Comparison of ENCODE assay signal across 8 cellular contexts in genomic region chr7:141073641-141074161, GRCh38. TPM values are rescaled to one million over a fixed set of nuclear protein-coding genes. Genes with fewer than 3 reads are reported as not detected.
A peak's percentile ranks its signal among the peaks of the same experiment; 100 is the strongest.
DNase-seq lines count a peak whose midpoint lies in the region; ATAC-seq and TF ChIP-seq lines count a peak whose summit lies in the region.

TSS of gene TMEM178B (plus strand) at chr7:141074064.

- ATAC-seq in WTC11, result peak; percentile 10
- ATAC-seq in HG03342 (IDR thresholded peaks at IDR 0.05; ENCODE audit: unreplicated experiment), result no peak
- no peak for ATAC-seq in HG03521 (IDR thresholded peaks at IDR 0.05; ENCODE audit: unreplicated experiment)
- ATAC-seq in HG02678 (IDR thresholded peaks at IDR 0.05; ENCODE audit: unreplicated experiment), result no peak

- H3K36me3 Mint-ChIP-seq in WTC11, result no peaks in the 10 kb centered on the region

- POLR2A ChIA-PET in WTC11 (lab: Charles Lee), result interaction anchor here (1.2 to 2.5 kb wide), 2 partner anchors 59 to 64 kb away, joined by 6 to 12 read pairs; partner anchors contain the start of gene MRPS33

- peaks cover 10% of the 10 kb centered on the region for H3K27me3 ChIP-seq in neuron (ENCODE audit: insufficient read depth, low read length)

- peaks cover 36% of the 10 kb centered on the region for H3K4me1 ChIP-seq in neuron (ENCODE audit: insufficient read depth, low read length)

- peaks cover 18% of the 10 kb centered on the region for H3K4me1 Mint-ChIP-seq in WTC11

- H2AFZ ChIP-seq in neuron (ENCODE audit: low read depth, low read length), result peak within 1 kb of the TSS; percentile 97

- CTCF ChIA-PET in WTC11 (lab: Charles Lee), result interaction anchor here (1.0 to 2.9 kb wide), 4 partner anchors 59 to 157 kb away, joined by 3 to 13 read pairs (median 10); partner anchors contain the start of gene MRPS33

- no peaks in the 10 kb centered on the region for H3K36me3 ChIP-seq in neuron (ENCODE audit: insufficient read depth, low read length)

- H3K4me3 ChIP-seq in fibroblast of villous mesenchyme (ENCODE audit: low read depth, low read length), result peak within 1 kb of the TSS; percentile 37
- peak within 1 kb of the TSS; percentile 97 for H3K4me3 ChIP-seq in neuron (ENCODE audit: low read length)

- peaks cover 28% of the 10 kb centered on the region for H3K27me3 Mint-ChIP-seq in WTC11 (ENCODE audit: low read depth)

- H3K4me3 Mint-ChIP-seq in WTC11, result peak within 1 kb of the TSS; percentile 88

- H3K27ac Mint-ChIP-seq in WTC11, result 0 out of 2 replicates have a peak within 1 kb of the TSS, but pooled peaks have one; percentile 44

- no peaks in the 10 kb centered on the region for H3K9me3 ChIP-seq in neuron (ENCODE audit: low read length)

- TF ChIP-seq CTCF in WTC11 (IDR thresholded peaks at IDR 0.05) (no peak), fibroblast of villous mesenchyme (IDR thresholded peaks at IDR 0.05; ENCODE audit: insufficient read depth, low read depth, low read length) (no peak)

- H3K9me3 Mint-ChIP-seq in WTC11, result no peaks in the 10 kb centered on the region

- peak; percentile 18 to 34 for DNase-seq in stimulated activated CD4-positive, alpha-beta T cell treated with anti-CD3 and anti-CD28 coated beads, Interleukin-2, amount 100 ng/mL, for 24 hours
- DNase-seq in stimulated activated CD4-positive, alpha-beta T cell treated with anti-CD3 and anti-CD28 coated beads, Interleukin-4, amount 100 ng/mL, for 24 hours, result no peak
- no peak for DNase-seq in WTC11 (ENCODE audit: low spot score)
- DNase-seq in fibroblast of villous mesenchyme (ENCODE audit: low read depth), result no peak

TF ChIP-seq in WTC11, 78 proteins besides CTCF, POLR2A, EP300 and RAD21 (continues in another document):
- TF ChIP-seq ZNF263 (CRISPR knock-in tag; IDR thresholded peaks at IDR 0.05; ENCODE audit: low read depth) (no peak), GTF2I (CRISPR knock-in tag; conservative IDR thresholded peaks at IDR 0.05) (no peak), MYBL2 (CRISPR knock-in tag; IDR thresholded peaks at IDR 0.05) (no peak), ZNF671 (CRISPR knock-in tag; IDR thresholded peaks at IDR 0.05) (no peak), PRRX2 (CRISPR knock-in tag; IDR thresholded peaks at IDR 0.05) (no peak), CBFB (CRISPR knock-in tag; IDR thresholded peaks at IDR 0.05; ENCODE audit: low read depth) (no peak), ETV6 (CRISPR knock-in tag; IDR thresholded peaks at IDR 0.05) (no peak), ATF2 (CRISPR knock-in tag; IDR thresholded peaks at IDR 0.05; ENCODE audit: borderline replicate concordance, low read depth) (no peak), AR (CRISPR knock-in tag; IDR thresholded peaks at IDR 0.05) (no peak), SMAD4 (CRISPR knock-in tag; IDR thresholded peaks at IDR 0.05) (no peak), ZBTB21 (CRISPR knock-in tag; IDR thresholded peaks at IDR 0.05; ENCODE audit: borderline replicate concordance) (no peak), ZNF317 (CRISPR knock-in tag; IDR thresholded peaks at IDR 0.05; ENCODE audit: borderline replicate concordance, low read depth) (0 out of 2 replicates have a peak, but pooled peaks have one; percentile 35), ZNF219 (CRISPR knock-in tag; IDR thresholded peaks at IDR 0.05; ENCODE audit: borderline replicate concordance) (no peak), IRF2 (CRISPR knock-in tag; IDR thresholded peaks at IDR 0.05; ENCODE audit: borderline replicate concordance, low read depth) (no peak), NFE2L1 (CRISPR knock-in tag; IDR thresholded peaks at IDR 0.05) (no peak), E2F5 (CRISPR knock-in tag; IDR thresholded peaks at IDR 0.05) (0 out of 2 replicates have a peak, but pooled peaks have one; percentile 26), TP53 (CRISPR knock-in tag; IDR thresholded peaks at IDR 0.05) (no peak), JAZF1 (CRISPR knock-in tag; IDR thresholded peaks at IDR 0.05) (no peak), USF1 (CRISPR knock-in tag; IDR thresholded peaks at IDR 0.05) (no peak), ZNF232 (CRISPR knock-in tag; IDR thresholded peaks at IDR 0.05) (0 out of 2 replicates have a peak, but pooled peaks have one; percentile 17), ZNF138 (CRISPR knock-in tag; conservative IDR thresholded peaks at IDR 0.05) (no peak)
- TF ChIP-seq, protein P1, sequence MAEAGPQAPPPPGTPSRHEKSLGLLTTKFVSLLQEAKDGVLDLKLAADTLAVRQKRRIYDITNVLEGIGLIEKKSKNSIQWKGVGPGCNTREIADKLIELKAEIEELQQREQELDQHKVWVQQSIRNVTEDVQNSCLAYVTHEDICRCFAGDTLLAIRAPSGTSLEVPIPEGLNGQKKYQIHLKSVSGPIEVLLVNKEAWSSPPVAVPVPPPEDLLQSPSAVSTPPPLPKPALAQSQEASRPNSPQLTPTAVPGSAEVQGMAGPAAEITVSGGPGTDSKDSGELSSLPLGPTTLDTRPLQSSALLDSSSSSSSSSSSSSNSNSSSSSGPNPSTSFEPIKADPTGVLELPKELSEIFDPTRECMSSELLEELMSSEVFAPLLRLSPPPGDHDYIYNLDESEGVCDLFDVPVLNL (CRISPR knock-in tag; IDR thresholded peaks at IDR 0.05; ENCODE audit: borderline replicate concordance, low read depth), result no peak
- TF ChIP-seq, protein P2, sequence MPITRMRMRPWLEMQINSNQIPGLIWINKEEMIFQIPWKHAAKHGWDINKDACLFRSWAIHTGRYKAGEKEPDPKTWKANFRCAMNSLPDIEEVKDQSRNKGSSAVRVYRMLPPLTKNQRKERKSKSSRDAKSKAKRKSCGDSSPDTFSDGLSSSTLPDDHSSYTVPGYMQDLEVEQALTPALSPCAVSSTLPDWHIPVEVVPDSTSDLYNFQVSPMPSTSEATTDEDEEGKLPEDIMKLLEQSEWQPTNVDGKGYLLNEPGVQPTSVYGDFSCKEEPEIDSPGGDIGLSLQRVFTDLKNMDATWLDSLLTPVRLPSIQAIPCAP (CRISPR knock-in tag; IDR thresholded peaks at IDR 0.05), result no peak

RNA-seq across cellular contexts. Expression of gene TMEM178B, which starts in this region (rescaled TPM):
- 18.0 to 22.3 TPM (median 20.4 TPM) in 3 replicates for total RNA-seq in WTC11 (2021)
- 0.32 and 0.43 TPM in 2 replicates for total RNA-seq in fibroblast of villous mesenchyme

Comparison
In these comparisons a context has a peak if more than half of its experiments do, and no peak if none do; other contexts are left out.
1. RNA of gene TMEM178B (total RNA-seq): 18.0 to 22.3 TPM in WTC11; 0.32 to 0.43 TPM in fibroblast of villous mesenchyme; every median in the first group is over 10 times any median in the second.
2. DNase-seq: peak in stimulated activated CD4-positive, alpha-beta T cell treated with anti-CD3 and anti-CD28 coated beads, Interleukin-2, amount 100 ng/mL, for 24 hours (2 of 2); none in stimulated activated CD4-positive, alpha-beta T cell treated with anti-CD3 and anti-CD28 coated beads, Interleukin-4, amount 100 ng/mL, for 24 hours (single experiment), WTC11 (single experiment) and fibroblast of villous mesenchyme (single experiment).